In the genomic region with DNA sequence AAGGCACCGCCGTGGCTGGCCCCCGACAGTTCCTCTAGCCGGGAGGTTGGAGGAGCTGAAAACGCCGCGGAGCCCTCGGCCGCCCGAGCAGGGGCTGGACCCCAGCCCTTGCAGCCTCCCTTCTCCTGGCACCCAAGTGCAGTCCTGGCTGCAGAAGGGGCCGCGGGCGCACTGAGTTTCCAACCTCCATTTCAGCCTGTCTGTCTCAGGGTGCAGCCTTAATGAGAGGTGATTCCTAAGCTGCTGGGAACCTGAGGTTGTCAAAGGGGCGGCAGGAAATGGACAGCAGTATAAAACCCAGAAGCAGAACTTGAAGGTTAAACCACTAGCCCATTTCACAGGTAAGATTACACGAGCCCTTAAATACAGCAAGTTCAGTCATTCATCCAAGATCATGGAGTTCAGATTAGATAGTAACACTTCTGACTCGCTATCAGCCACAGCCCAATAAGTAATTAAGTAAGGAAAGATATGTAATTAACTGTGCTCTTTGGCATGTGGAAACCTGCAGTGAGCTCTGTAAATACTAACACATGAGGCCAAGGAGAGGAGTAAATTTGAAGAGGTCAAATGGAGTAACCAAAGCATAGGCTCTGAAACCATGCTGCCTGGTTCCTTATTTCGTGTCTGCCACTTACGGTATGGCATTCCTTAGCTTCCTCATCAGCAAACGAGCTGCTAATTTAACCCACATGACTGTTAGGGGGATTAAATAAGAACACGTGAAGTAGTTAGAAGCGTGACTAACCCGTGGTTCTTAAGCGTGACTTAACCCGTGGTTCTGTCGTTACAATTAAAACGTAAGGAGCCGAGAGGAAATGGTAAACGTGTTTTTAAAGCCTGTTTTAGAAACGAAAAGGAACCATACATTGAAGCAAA, we compare ENCODE assay signal across 8 cellular contexts. TPM values are rescaled to one million over a fixed set of nuclear protein-coding genes. Genes with fewer than 3 reads are reported as not detected.
DNase-seq lines count a peak whose midpoint lies in the region; ATAC-seq, FAIRE-seq and TF ChIP-seq lines count a peak whose summit lies in the region.

No MANE protein-coding gene starts in this region.

- no peaks in the 10 kb centered on the region for H3K27me3 ChIP-seq in HL-60 (ENCODE audit: insufficient read depth, poor library complexity, severe bottlenecking)
- no peaks in the 10 kb centered on the region for H3K27me3 ChIP-seq in SJSA1 (replicated peaks)
- no peaks in the 10 kb centered on the region for H3K27me3 ChIP-seq in brain microvascular endothelial cell (replicated peaks)

- FAIRE-seq in GM12892 (lab: Jason Lieb, UNC) = peak; percentile 95

- DNase-seq in AG04449 (ENCODE audit: low read depth, low spot score) = no peak
- no peak for DNase-seq in GM12892 (ENCODE audit: insufficient read length)
- peak; percentile 89 to 91 for DNase-seq in HL-60 (ENCODE audit: low read depth in 1 of 2, low spot score in 1 of 2)
- peak in 1 of 2 experiments; percentile 35 for DNase-seq in SJSA1 (ENCODE audit: low read depth in 1 of 2, low spot score in 2 of 2)
- no peak for DNase-seq in brain microvascular endothelial cell
- peak; percentile 22 for DNase-seq in iPS-NIHi7 (ENCODE audit: extremely low spot score)
- DNase-seq in stimulated activated CD4-positive, alpha-beta T cell treated with anti-CD3 and anti-CD28 coated beads, Interleukin-1b, Interleukin-23, amount 100 ng/mL, for 48 hours = peak; percentile 21

- peaks cover 18% of the 10 kb centered on the region for H3K4me1 ChIP-seq in SJSA1 (replicated peaks)

- no peaks in the 10 kb centered on the region for H3K9me3 ChIP-seq in SJSA1 (replicated peaks)

- POLR2A ChIA-PET in AG04449 (lab: Yijun Ruan, JAX) = interaction anchor here (0.6 to 1.9 kb wide), 5 partner anchors 8 to 131 kb away, joined by 3 to 9 read pairs (median 4); partner anchors contain the start of gene PHF11

- CTCF ChIA-PET in AG04449 (lab: Yijun Ruan, JAX) = interaction anchor here (0.8 to 7.0 kb wide), 13 partner anchors 9 to 175 kb away, joined by 3 to 46 read pairs (median 4); partner anchors contain the start of gene PHF11

- no peak for ATAC-seq in GM19035 (IDR thresholded peaks at IDR 0.05; ENCODE audit: unreplicated experiment)

- peak; percentile 23; the same call in 1 of the 2 replicates for TF ChIP-seq POLR2A in GM12892 (IDR thresholded peaks at IDR 0.05; ENCODE audit: low read depth, low read length)

- in situ Hi-C loops in brain microvascular endothelial cell (cut with HindIII; ENCODE audit: low pct_ligation_motif_present, low sequenced_read_pairs) = no loop called here

- H3K4me3 ChIP-seq in AG04449 (ENCODE audit: low read depth, low read length) (peak overlapping the region; percentile 88), HL-60 (replicated peaks; ENCODE audit: insufficient read depth, low read length) (peak overlapping the region; percentile 81), SJSA1 (peak overlapping the region; percentile 52), brain microvascular endothelial cell (ENCODE audit: low read depth, low read length) (peak overlapping the region; percentile 93)

- no peaks in the 10 kb centered on the region for H3K36me3 ChIP-seq in SJSA1
- H3K36me3 ChIP-seq in brain microvascular endothelial cell (replicated peaks) = no peaks in the 10 kb centered on the region

- TF ChIP-seq CTCF in AG04449 (IDR thresholded peaks at IDR 0.05; ENCODE audit: insufficient read depth, low read length, missing control alignments) (no peak), HL-60 (IDR thresholded peaks at IDR 0.05; ENCODE audit: insufficient read depth, low read length) (no peak), brain microvascular endothelial cell (IDR thresholded peaks at IDR 0.05; ENCODE audit: low read depth, low read length, missing control alignments) (no peak)

- peak overlapping the region; percentile 94 for H3K27ac ChIP-seq in HL-60 (replicated peaks)
- H3K27ac ChIP-seq in SJSA1 = peak overlapping the region; percentile 48
- peak overlapping the region; percentile 56 for H3K27ac ChIP-seq in brain microvascular endothelial cell

RNA-seq across cellular contexts. Expression of gene SETDB2, which starts 0.7 kb away (rescaled TPM):
- polyA plus RNA-seq in GM12892 (2012; ENCODE audit: missing spikeins) = 7.3 TPM
- total RNA-seq in SJSA1 (2014; rRNA removed; shearing (Covaris generic)) = 5.6 and 6.4 TPM in 2 replicates

RNA-seq across cellular contexts. Expression of gene CAB39L, which starts 0.9 kb away (rescaled TPM):
- 2.7 TPM for polyA plus RNA-seq in GM12892 (2012; ENCODE audit: missing spikeins)
- 6.2 and 6.5 TPM in 2 replicates for total RNA-seq in SJSA1 (2014; rRNA removed; shearing (Covaris generic))

RNA-seq across cellular contexts. Expression of gene PHF11, which starts 51.0 kb away (rescaled TPM):
- polyA plus RNA-seq in GM12892 (2012; ENCODE audit: missing spikeins) = 46.5 TPM
- 20.1 and 52.2 TPM in 2 replicates for total RNA-seq in SJSA1 (2014; rRNA removed; shearing (Covaris generic))

Comparison
In these comparisons a context has a peak if more than half of its experiments do, and no peak if none do; other contexts are left out.
1. DNase-seq: peak in HL-60 (2 of 2), iPS-NIHi7 (single experiment) and stimulated activated CD4-positive, alpha-beta T cell treated with anti-CD3 and anti-CD28 coated beads, Interleukin-1b, Interleukin-23, amount 100 ng/mL, for 48 hours (single experiment); none in AG04449 (single experiment), GM12892 (single experiment) and brain microvascular endothelial cell (single experiment).
2. Peak in every context shown above with its lines, with median percentiles within 50 percentile points of each other: H3K4me3 ChIP-seq and H3K27ac ChIP-seq.